1 cellular context compared by ENCODE assay signal in genomic region chr9:27440888-27441740, GRCh38.
TF ChIP-seq lines count a peak whose summit lies in the region.

No MANE protein-coding gene starts in this region.

TF ChIP-seq in GM23338, 12 proteins besides CTCF, POLR2A, EP300 and RAD21 (continued from another document):
- TF ChIP-seq ZNF462 (CRISPR knock-in tag; IDR thresholded peaks at IDR 0.05), result no peak
- TF ChIP-seq JUNB (IDR thresholded peaks at IDR 0.05; ENCODE audit: unreplicated experiment), result no peak
- no peak for TF ChIP-seq CREB1 (CRISPR knock-in tag; IDR thresholded peaks at IDR 0.05; ENCODE audit: low read depth)
- TF ChIP-seq ZNF331 (CRISPR knock-in tag; IDR thresholded peaks at IDR 0.05; ENCODE audit: low read depth), result no peak
- no peak for TF ChIP-seq ZNF114 (CRISPR knock-in tag; IDR thresholded peaks at IDR 0.05)
- no peak for TF ChIP-seq EZH2 (IDR thresholded peaks at IDR 0.05; ENCODE audit: low read depth, unreplicated experiment)
- no peak for TF ChIP-seq POLR2AphosphoS5 (IDR thresholded peaks at IDR 0.05; ENCODE audit: low read depth)
- no peak for TF ChIP-seq STAT1 (IDR thresholded peaks at IDR 0.05; ENCODE audit: unreplicated experiment)
- no peak for TF ChIP-seq ETS1 (IDR thresholded peaks at IDR 0.05)
